16 cellular contexts compared by ENCODE assay signal in the genomic region with DNA sequence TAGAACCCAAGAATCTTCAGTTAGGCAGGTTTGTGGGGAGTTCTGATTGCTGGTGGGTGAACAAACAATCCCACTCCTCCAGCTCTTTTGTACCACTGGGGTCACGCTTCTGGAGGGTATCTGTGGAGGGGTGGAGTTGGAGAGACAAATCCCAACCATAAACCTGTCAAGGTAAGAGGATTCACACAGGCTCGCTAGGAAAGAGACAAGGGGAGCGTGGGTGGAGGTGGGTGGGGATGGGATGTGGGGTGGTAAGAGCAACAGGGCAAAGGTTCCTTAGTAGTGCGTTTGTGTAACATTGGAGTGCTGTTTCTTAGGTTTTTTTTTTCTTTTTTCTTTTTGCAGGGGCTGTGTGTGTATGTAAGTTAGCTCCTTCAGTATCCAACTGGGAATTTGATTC.
A peak's percentile ranks its signal among the peaks of the same experiment; 100 is the strongest.
DNase-seq lines count a peak whose midpoint lies in the region; ATAC-seq and TF ChIP-seq lines count a peak whose summit lies in the region.
"Had no signal": no experiment of that assay in that cellular context is flagged by ENCODE, and none has a peak within 500 bp of the region (broad histone marks: within the 10 kb centered on the region; RNA-seq: fewer than 3 reads in every experiment).

No MANE protein-coding gene starts in this region.

- H3K79me2 ChIP-seq in hepatocyte = no peaks in the 10 kb centered on the region

- no peaks in the 10 kb centered on the region for H3K36me3 ChIP-seq in HEK293 (ENCODE audit: control insufficient read depth in 2 of 2, insufficient read depth in 1 of 2, low read length in 2 of 2)
- H3K36me3 ChIP-seq in hepatocyte (replicated peaks; ENCODE audit: insufficient read depth, low read depth) = no peaks in the 10 kb centered on the region
- H3K36me3 ChIP-seq: BE2C had no signal

- no peak overlapping the region for H3K4me3 Mint-ChIP-seq in nephron progenitor cell
- H3K4me3 Mint-ChIP-seq: CD4-positive, CD25-positive, alpha-beta regulatory T cell; HFFc6; IgD-negative memory B cell had no signal

- H3K4me3 ChIP-seq in HEK293 (ENCODE audit: low read depth, low read length) (no peak overlapping the region), hepatocyte (no peak overlapping the region)
- H3K4me3 ChIP-seq: GM23248 had no signal

- H3K27me3 Mint-ChIP-seq in nephron progenitor cell (ENCODE audit: low read depth, poor library complexity) = peaks cover 11% of the 10 kb centered on the region
- H3K27me3 Mint-ChIP-seq: CD4-positive, CD25-positive, alpha-beta regulatory T cell had no signal

- CTCF ChIA-PET in HEK293 (lab: Yijun Ruan, JAX) = interaction anchor here (2.9 kb wide), 1 partner anchor 19 kb away, joined by 8 read pairs; no protein-coding TSS in a partner anchor

- peak overlapping the region; percentile 25 for H3K4me2 ChIP-seq in hepatocyte

- H3K4me1 Mint-ChIP-seq in nephron progenitor cell = peaks cover 26% of the 10 kb centered on the region
- H3K4me1 Mint-ChIP-seq: CD4-positive, CD25-positive, alpha-beta regulatory T cell had no signal

- H3K9me3 ChIP-seq in HEK293 (ENCODE audit: control insufficient read depth, insufficient read depth, low read depth, low read length) (no peaks in the 10 kb centered on the region), hepatocyte (ENCODE audit: low read depth) (no peaks in the 10 kb centered on the region)
- H3K9me3 ChIP-seq: BE2C, Caco-2 had no signal

- no peaks in the 10 kb centered on the region for H3K4me1 ChIP-seq in HEK293 (ENCODE audit: control insufficient read depth, insufficient read depth, low read length)
- H3K4me1 ChIP-seq in hepatocyte (ENCODE audit: insufficient read depth) = peaks cover 8% of the 10 kb centered on the region
- H3K4me1 ChIP-seq: BE2C, Caco-2 had no signal

- peak; percentile 31 for DNase-seq in NCI-H69 (lab: John Stamatoyannopoulos, UW)
- DNase-seq in hepatocyte (ENCODE audit: low spot score) = peak; percentile 9
- peak; percentile 10 for DNase-seq in nephron progenitor cell
- no peak for DNase-seq in activated naive CD4-positive, alpha-beta T cell treated with Interleukin-2 at 50 U/mL for 16 hours
- DNase-seq: ACHN; BE2C; C1 segment of cervical spinal cord; Caco-2; CD4-positive, CD25-positive, alpha-beta regulatory T cell; GM23248; HCEC 1CT; HFFc6 had no signal

- POLR2A ChIA-PET in HEK293 (lab: Yijun Ruan, JAX) = no interaction called here

- no peaks in the 10 kb centered on the region for H3K9me3 Mint-ChIP-seq in nephron progenitor cell
- H3K9me3 Mint-ChIP-seq: CD4-positive, CD25-positive, alpha-beta regulatory T cell; HFFc6; IgD-negative memory B cell had no signal

- H3K9me2 ChIP-seq in hepatocyte (replicated peaks; ENCODE audit: insufficient read depth) = no peaks in the 10 kb centered on the region

- TF ChIP-seq CTCF in HEK293 (tag by site-specific recombination; IDR thresholded peaks at IDR 0.05) (no peak), hepatocyte (IDR thresholded peaks at IDR 0.05; ENCODE audit: poor library complexity) (no peak), nephron progenitor cell (IDR thresholded peaks at IDR 0.05) (no peak)

- H2AFZ ChIP-seq in hepatocyte = no peak overlapping the region
- H2AFZ ChIP-seq: GM23248 had no signal

- H3K27ac Mint-ChIP-seq in nephron progenitor cell = no peak overlapping the region
- H3K27ac Mint-ChIP-seq: CD4-positive, CD25-positive, alpha-beta regulatory T cell; HFFc6; IgD-negative memory B cell had no signal

- no peak for ATAC-seq in HG02642 (IDR thresholded peaks at IDR 0.05; ENCODE audit: poor library complexity, unreplicated experiment)
- ATAC-seq: HepG2 had no signal

- H3K27ac ChIP-seq in HEK293 (ENCODE audit: extremely low read depth, low read depth, low read length) (no peak overlapping the region), hepatocyte (no peak overlapping the region)
- H3K27ac ChIP-seq: GM23248 had no signal

- H4K20me1 ChIP-seq in hepatocyte (ENCODE audit: insufficient read depth, poor library complexity, severe bottlenecking) = no peaks in the 10 kb centered on the region

- H3K27me3 ChIP-seq in hepatocyte = no peaks in the 10 kb centered on the region
- H3K27me3 ChIP-seq: BE2C had no signal

- 45% methylated on average over 4 of the region's 4 CpGs for WGBS in hepatocyte (ENCODE audit: low lambda C conversion rate, missing lambda C conversion rate)

- no peaks in the 10 kb centered on the region for H3K36me3 Mint-ChIP-seq in nephron progenitor cell (ENCODE audit: low read depth)
- H3K36me3 Mint-ChIP-seq: CD4-positive, CD25-positive, alpha-beta regulatory T cell; IgD-negative memory B cell had no signal

TF ChIP-seq in HEK293, 187 proteins besides CTCF, POLR2A, EP300 and RAD21:
- TF ChIP-seq BCL11B (tag by site-specific recombination; IDR thresholded peaks at IDR 0.05; ENCODE audit: low read depth) (no peak), EGR2 (tag by site-specific recombination; IDR thresholded peaks at IDR 0.05; ENCODE audit: low read depth) (peak; percentile 64)
- TF ChIP-seq, protein P1, sequence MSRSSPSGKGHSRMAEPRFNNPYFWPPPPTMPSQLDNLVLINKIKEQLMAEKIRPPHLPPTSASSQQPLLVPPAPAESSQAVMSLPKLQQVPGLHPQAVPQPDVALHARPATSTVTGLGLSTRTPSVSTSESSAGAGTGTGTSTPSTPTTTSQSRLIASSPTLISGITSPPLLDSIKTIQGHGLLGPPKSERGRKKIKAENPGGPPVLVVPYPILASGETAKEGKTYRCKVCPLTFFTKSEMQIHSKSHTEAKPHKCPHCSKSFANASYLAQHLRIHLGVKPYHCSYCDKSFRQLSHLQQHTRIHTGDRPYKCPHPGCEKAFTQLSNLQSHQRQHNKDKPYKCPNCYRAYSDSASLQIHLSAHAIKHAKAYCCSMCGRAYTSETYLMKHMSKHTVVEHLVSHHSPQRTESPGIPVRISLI (tag by site-specific recombination; IDR thresholded peaks at IDR 0.05) = no peak
